In the genomic region with DNA sequence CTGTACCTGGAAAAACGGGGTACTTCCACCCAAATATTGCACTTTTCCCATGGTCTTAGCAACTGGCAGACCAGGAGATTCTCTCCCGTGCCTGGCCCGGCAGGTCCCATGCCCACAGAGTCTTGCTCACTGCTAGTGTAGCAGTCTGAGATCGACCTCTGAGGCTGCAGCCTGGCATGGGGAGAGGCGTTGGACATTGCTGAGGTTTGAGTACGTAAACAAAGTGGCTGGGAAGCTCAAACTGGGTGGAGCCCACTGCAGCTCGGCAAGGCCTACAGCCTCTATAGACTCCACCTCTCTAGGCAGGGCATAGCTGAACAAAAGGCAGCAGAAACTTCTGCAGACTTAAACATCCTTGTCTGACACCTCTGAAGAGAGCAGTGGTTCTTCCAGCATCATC, we compare ENCODE assay signal across 24 cellular contexts. TPM values are rescaled to one million over a fixed set of nuclear protein-coding genes. Genes with fewer than 3 reads are reported as not detected.
DNase-seq lines count a peak whose midpoint lies in the region; ATAC-seq and TF ChIP-seq lines count a peak whose summit lies in the region.
"Had no signal": no experiment of that assay in that cellular context is flagged by ENCODE, and none has a peak within 500 bp of the region (broad histone marks: within the 10 kb centered on the region; RNA-seq: fewer than 3 reads in every experiment).

No MANE protein-coding gene starts in this region.

- no peak overlapping the region for H3K4me2 ChIP-seq in IMR-90 (ENCODE audit: low read depth, low read length)
- H3K4me2 ChIP-seq: BLaER1 had no signal

- CTCF ChIA-PET in IMR-90 (lab: Yijun Ruan, JAX) = no interaction called here

- H3K9ac ChIP-seq in IMR-90 (ENCODE audit: low read depth, low read length) = no peak overlapping the region
- H3K9ac ChIP-seq: BLaER1 had no signal

- no peaks in the 10 kb centered on the region for H3K79me1 ChIP-seq in IMR-90 (ENCODE audit: low read depth in 1 of 2, low read length in 2 of 2)

- H2AK9ac ChIP-seq in IMR-90 (replicated peaks; ENCODE audit: low read depth, low read length, poor library complexity) = no peak overlapping the region

- no peak overlapping the region for H2BK120ac ChIP-seq in IMR-90 (ENCODE audit: low read depth, low read length)

- no peaks in the 10 kb centered on the region for H3K4me1 Mint-ChIP-seq in naive thymus-derived CD8-positive, alpha-beta T cell
- H3K4me1 Mint-ChIP-seq: CD14-positive monocyte; CD4-positive, alpha-beta memory T cell; CD4-positive, CD25-positive, alpha-beta regulatory T cell; CD8-positive, alpha-beta memory T cell had no signal

- no peaks in the 10 kb centered on the region for H3K27me3 ChIP-seq in IMR-90 (ENCODE audit: control insufficient read depth, insufficient read depth, low read length)
- H3K27me3 ChIP-seq: BLaER1 had no signal

- H3K18ac ChIP-seq in IMR-90 (ENCODE audit: low read depth, low read length) = no peak overlapping the region

- H2BK5ac ChIP-seq in IMR-90 (ENCODE audit: low read depth, low read length, poor library complexity, severe bottlenecking) = no peak overlapping the region

- no peaks in the 10 kb centered on the region for H3K9me1 ChIP-seq in IMR-90 (ENCODE audit: insufficient read depth, low read length)

- H3K36me3 Mint-ChIP-seq in naive thymus-derived CD8-positive, alpha-beta T cell = peaks cover 0 to 7% (median 0%) of the 10 kb centered on the region in 3 donors
- H3K36me3 Mint-ChIP-seq: CD14-positive monocyte; CD4-positive, alpha-beta memory T cell; CD4-positive, CD25-positive, alpha-beta regulatory T cell had no signal

- H3K9me3 Mint-ChIP-seq in naive thymus-derived CD8-positive, alpha-beta T cell = peaks cover 0 to 6% (median under 1%) of the 10 kb centered on the region in 9 donors

- H3K27me3 Mint-ChIP-seq in naive thymus-derived CD8-positive, alpha-beta T cell = peaks cover 11 to 33% (median 28%) of the 10 kb centered on the region in 5 donors

- peak; percentile 69 for ATAC-seq in IMR-90 (ENCODE audit: low read depth)
- ATAC-seq in HG02763 (IDR thresholded peaks at IDR 0.05; ENCODE audit: unreplicated experiment) = no peak
- no peak for ATAC-seq in naive thymus-derived CD8-positive, alpha-beta T cell
- ATAC-seq: GM12878 had no signal

- no peak overlapping the region for H3K27ac Mint-ChIP-seq in naive thymus-derived CD8-positive, alpha-beta T cell
- H3K27ac Mint-ChIP-seq: CD14-positive monocyte; CD4-positive, alpha-beta memory T cell; CD4-positive, CD25-positive, alpha-beta regulatory T cell; CD8-positive, alpha-beta memory T cell had no signal

- no peak overlapping the region for H4K91ac ChIP-seq in IMR-90 (ENCODE audit: insufficient read depth, low read depth, low read length)

- H3K36me3 ChIP-seq in IMR-90 (ENCODE audit: control insufficient read depth, insufficient read depth, low read length) = no peaks in the 10 kb centered on the region
- H3K36me3 ChIP-seq: BE2C, BLaER1 had no signal

- H2BK20ac ChIP-seq in IMR-90 (ENCODE audit: low read depth, low read length) = no peak overlapping the region

- no peak for TF ChIP-seq RAD21 in IMR-90 (IDR thresholded peaks at IDR 0.05; ENCODE audit: low read length)

- in situ Hi-C loops in IMR-90 (cut with MboI; ENCODE audit: low sequenced_read_pairs) = no loop called here

- no peak overlapping the region for H3K23ac ChIP-seq in IMR-90 (ENCODE audit: low read depth, low read length)

- no peak overlapping the region for H3K27ac ChIP-seq in IMR-90 (ENCODE audit: insufficient read depth, low read length)
- H3K27ac ChIP-seq: BLaER1 had no signal

- no peak overlapping the region for H3K14ac ChIP-seq in IMR-90 (replicated peaks; ENCODE audit: low read depth, low read length)

- intact Hi-C loops in IMR-90 (cut with micrococcal nuclease) = loop anchor here (10.0 kb wide), 1 partner anchor 755 kb away; no protein-coding TSS in a partner anchor

- H3K9me3 ChIP-seq in IMR-90 (ENCODE audit: control insufficient read depth, insufficient read depth, low read length) = no peaks in the 10 kb centered on the region
- H3K9me3 ChIP-seq: BE2C had no signal

- H2AFZ ChIP-seq in IMR-90 (replicated peaks; ENCODE audit: low read length, poor library complexity) = no peak overlapping the region

- dilution Hi-C loops in IMR-90 (cut with HindIII; ENCODE audit: low sequenced_read_pairs, unreplicated experiment) = loop anchor here (25.0 kb wide), 1 partner anchor 452 kb away; no protein-coding TSS in a partner anchor

- no peak for TF ChIP-seq POLR2A in IMR-90 (IDR thresholded peaks at IDR 0.05; ENCODE audit: low read depth, low read length)

- no peak overlapping the region for H4K8ac ChIP-seq in IMR-90 (ENCODE audit: low read depth in 2 of 2, low read length in 2 of 2)

- no peak overlapping the region for H4K5ac ChIP-seq in IMR-90 (ENCODE audit: low read depth, low read length)

- H3K4me3 ChIP-seq in IMR-90 (ENCODE audit: insufficient read depth, low read depth, low read length) = no peak overlapping the region
- H3K4me3 ChIP-seq: BLaER1, GM12878 had no signal

- TF ChIP-seq CTCF in IMR-90 (conservative IDR thresholded peaks at IDR 0.05; ENCODE audit: low read depth, low read length) = no peak

- H3K4ac ChIP-seq in IMR-90 (ENCODE audit: low read depth, low read length) = no peak overlapping the region

- H2AK5ac ChIP-seq in IMR-90 (ENCODE audit: low read depth, low read length) = no peak overlapping the region

- POLR2A ChIA-PET in IMR-90 (lab: Charles Lee; ENCODE audit: unreplicated experiment) = no interaction called here
- POLR2A ChIA-PET in naive thymus-derived CD8-positive, alpha-beta T cell (lab: Charles Lee) = no interaction called here

- H3K56ac ChIP-seq in IMR-90 (ENCODE audit: extremely low read depth, insufficient read depth, low read length) = no peak overlapping the region

- no peaks in the 10 kb centered on the region; the same call in 1 of the 2 replicates for H3K4me1 ChIP-seq in IMR-90 (ENCODE audit: control insufficient read depth, insufficient read depth, low read length)
- H3K4me1 ChIP-seq: BE2C, BLaER1 had no signal

- no peak overlapping the region for H3K4me3 Mint-ChIP-seq in naive thymus-derived CD8-positive, alpha-beta T cell
- H3K4me3 Mint-ChIP-seq: CD14-positive monocyte; CD4-positive, alpha-beta memory T cell; CD4-positive, CD25-positive, alpha-beta regulatory T cell; CD8-positive, alpha-beta memory T cell had no signal

- no peak overlapping the region for H2BK15ac ChIP-seq in IMR-90 (ENCODE audit: low read depth, low read length)

- 80% methylated on average over 1 of the region's 7 CpGs; no CpG with 5 or more reads in 1 of the 2 experiments for WGBS in IMR-90 (ENCODE audit: extremely low coverage in 2 of 2, insufficient read length in 1 of 2), 2 experiments

- peak; percentile 61 for DNase-seq in H4 (ENCODE audit: low spot score)
- no peak for DNase-seq in IMR-90
- DNase-seq in RPMI7951 (ENCODE audit: low read depth) = peak; percentile 37
- DNase-seq in naive thymus-derived CD8-positive, alpha-beta T cell = no peak
- DNase-seq: 8988T; ACHN; BE2C; C1 segment of cervical spinal cord; CD4-positive, alpha-beta memory T cell; CD4-positive, CD25-positive, alpha-beta regulatory T cell; CD8-positive, alpha-beta memory T cell; COR-L47; DMS 273 treated with DMSO at 0.1 percent for 48 hours; DMS153; DMS53; DMS79; DND-41; EL; GDM1 had no signal

- H4K20me1 ChIP-seq in IMR-90 (ENCODE audit: insufficient read depth, low read length) = no peaks in the 10 kb centered on the region
- H4K20me1 ChIP-seq: BLaER1 had no signal

- no TSS peak for BruUV-seq in IMR-90 (replicated peaks; lab: Mats Ljungman, UMichigan)

TF ChIP-seq in IMR-90, 13 proteins besides CTCF, POLR2A, EP300 and RAD21:
- no peak for TF ChIP-seq MAFK (IDR thresholded peaks at IDR 0.05; ENCODE audit: low read depth, low read length)
- TF ChIP-seq CHD1 (IDR thresholded peaks at IDR 0.05; ENCODE audit: low read depth, low read length) = no peak
- no peak for TF ChIP-seq RCOR1 (IDR thresholded peaks at IDR 0.05; ENCODE audit: insufficient replicate concordance, low read length)

RNA-seq across cellular contexts. Expression of a gene that starts 40.1 kb away (rescaled TPM):
- total RNA-seq in H4 (2014; rRNA removed; shearing (Covaris generic)) = 1.9 and 3.0 TPM in 2 replicates
- 0.56 and 0.90 TPM in 2 replicates for total RNA-seq in IMR-90 (2012; rRNA removed)
- 0.89 and 1.1 TPM in 2 replicates for polyA plus RNA-seq in IMR-90 (2012; rRNA removed)
- polyA plus RNA-seq in IMR-90 (2012; cell fraction: cytosol; rRNA removed) = 0.29 and 0.69 TPM in 2 replicates
- 1.7 TPM in 2 replicates for polyA plus RNA-seq in IMR-90 (2012; cell fraction: nucleus; rRNA removed; ENCODE audit: low replicate concordance)
- not detected in 2 replicates for total RNA-seq in RPMI7951 (2014; rRNA removed; shearing (Covaris generic))
- total RNA-seq in naive thymus-derived CD8-positive, alpha-beta T cell = 1 to 10 TPM; 2.9 to 4.8 TPM
- under 1 TPM in 2 of 3 donors, not detected in 1; 0.07 to 0.60 TPM for polyA plus RNA-seq in naive thymus-derived CD8-positive, alpha-beta T cell
- total RNA-seq: G401 had no signal
- polyA plus RNA-seq: CD14-positive monocyte; CD8-positive, alpha-beta memory T cell had no signal

Comparison
In these comparisons a context has a peak if more than half of its experiments do, and no peak if none do; other contexts are left out.
1. DNase-seq: peak in H4 (single experiment) and RPMI7951 (single experiment); none in IMR-90 (single experiment) and naive thymus-derived CD8-positive, alpha-beta T cell (0 of 10).